ENCODE assay signal across 10 cellular contexts in genomic region chr17:21001111-21001812, GRCh38. TPM values are rescaled to one million over a fixed set of nuclear protein-coding genes. Genes with fewer than 3 reads are reported as not detected.
A peak's percentile ranks its signal among the peaks of the same experiment; 100 is the strongest.
DNase-seq lines count a peak whose midpoint lies in the region; ATAC-seq and TF ChIP-seq lines count a peak whose summit lies in the region.
"Had no signal": no experiment of that assay in that cellular context is flagged by ENCODE, and none has a peak within 500 bp of the region (broad histone marks: within the 10 kb centered on the region; RNA-seq: fewer than 3 reads in every experiment).

No MANE protein-coding gene starts in this region.

- H3K9me3 Mint-ChIP-seq in activated CD4-positive, alpha-beta T cell treated with anti-CD3 and anti-CD28 coated beads, Interleukin-2, amount 10 ng/mL, durations not matched to agents 7 days and 5 days, result no peaks in the 10 kb centered on the region
- no peaks in the 10 kb centered on the region for H3K9me3 Mint-ChIP-seq in activated CD8-positive, alpha-beta T cell treated with anti-CD3 and anti-CD28 coated beads, Interleukin-2, amount 10 ng/mL, durations not matched to agents 7 days and 5 days (ENCODE audit: insufficient read depth)
- H3K9me3 Mint-ChIP-seq in immature natural killer cell, result no peaks in the 10 kb centered on the region

- peaks cover 47% of the 10 kb centered on the region for H3K79me2 ChIP-seq in smooth muscle cell (ENCODE audit: low read depth)

- no peak for TF ChIP-seq CTCF in smooth muscle cell (IDR thresholded peaks at IDR 0.05; ENCODE audit: borderline replicate concordance, insufficient read depth, poor library complexity, severe bottlenecking)

- peak overlapping the region; percentile 65 for H3K27ac Mint-ChIP-seq in activated CD4-positive, alpha-beta T cell treated with anti-CD3 and anti-CD28 coated beads, Interleukin-2, amount 10 ng/mL, durations not matched to agents 7 days and 5 days
- H3K27ac Mint-ChIP-seq in activated CD8-positive, alpha-beta T cell treated with anti-CD3 and anti-CD28 coated beads, Interleukin-2, amount 10 ng/mL, durations not matched to agents 7 days and 5 days, result peak overlapping the region; percentile 86
- H3K27ac Mint-ChIP-seq in immature natural killer cell, result peak overlapping the region; percentile 10 to 84 (median 50)

- no peaks in the 10 kb centered on the region for H3K27me3 ChIP-seq in smooth muscle cell (ENCODE audit: low read depth)
- H3K27me3 ChIP-seq: vagina had no signal

- no peaks in the 10 kb centered on the region for H3K27me3 Mint-ChIP-seq in activated CD4-positive, alpha-beta T cell treated with anti-CD3 and anti-CD28 coated beads, Interleukin-2, amount 10 ng/mL, durations not matched to agents 7 days and 5 days
- H3K27me3 Mint-ChIP-seq in activated CD8-positive, alpha-beta T cell treated with anti-CD3 and anti-CD28 coated beads, Interleukin-2, amount 10 ng/mL, durations not matched to agents 7 days and 5 days (ENCODE audit: low read depth), result no peaks in the 10 kb centered on the region
- peaks cover 0 to 3% (median 0%) of the 10 kb centered on the region in 3 donors for H3K27me3 Mint-ChIP-seq in immature natural killer cell (ENCODE audit: low read depth in 3 of 3)

- H3K4me3 Mint-ChIP-seq in activated CD4-positive, alpha-beta T cell treated with anti-CD3 and anti-CD28 coated beads, Interleukin-2, amount 10 ng/mL, durations not matched to agents 7 days and 5 days, result no peak overlapping the region
- no peak overlapping the region for H3K4me3 Mint-ChIP-seq in activated CD8-positive, alpha-beta T cell treated with anti-CD3 and anti-CD28 coated beads, Interleukin-2, amount 10 ng/mL, durations not matched to agents 7 days and 5 days
- H3K4me3 Mint-ChIP-seq in immature natural killer cell, result no peak overlapping the region

- H2AFZ ChIP-seq in smooth muscle cell (ENCODE audit: low read depth), result no peak overlapping the region

- peaks cover 22% of the 10 kb centered on the region for H3K4me1 Mint-ChIP-seq in activated CD4-positive, alpha-beta T cell treated with anti-CD3 and anti-CD28 coated beads, Interleukin-2, amount 10 ng/mL, durations not matched to agents 7 days and 5 days
- H3K4me1 Mint-ChIP-seq in activated CD8-positive, alpha-beta T cell treated with anti-CD3 and anti-CD28 coated beads, Interleukin-2, amount 10 ng/mL, durations not matched to agents 7 days and 5 days (ENCODE audit: low read depth), result peaks cover 49% of the 10 kb centered on the region
- peaks cover 6 to 16% of the 10 kb centered on the region in 2 donors for H3K4me1 Mint-ChIP-seq in immature natural killer cell

- DNase-seq in activated CD4-positive, alpha-beta T cell treated with anti-CD3 and anti-CD28 coated beads, Interleukin-2, amount 10 ng/mL, durations not matched to agents 7 days and 5 days, result no peak
- no peak for DNase-seq in activated CD4-positive, alpha-beta T cell treated with anti-CD3 and anti-CD28 coated beads for 1 hour
- no peak for DNase-seq in activated CD8-positive, alpha-beta T cell treated with anti-CD3 and anti-CD28 coated beads, Interleukin-2, amount 10 ng/mL, durations not matched to agents 7 days and 5 days
- no peak for DNase-seq in immature natural killer cell
- no peak for DNase-seq in smooth muscle cell (lab: John Stamatoyannopoulos, UW; ENCODE audit: unreplicated experiment)
- no peak for DNase-seq in HCEC 1CT
- no peak for DNase-seq in KG1 (lab: John Stamatoyannopoulos, UW)
- DNase-seq in AML-193 (lab: John Stamatoyannopoulos, UW), result no peak
- DNase-seq: NCI-H2081 treated with DMSO at 0.1 percent for 48 hours had no signal

- peaks cover 86% of the 10 kb centered on the region for H4K20me1 ChIP-seq in smooth muscle cell (ENCODE audit: low read depth)

- H3K9me3 ChIP-seq in smooth muscle cell (replicated peaks; ENCODE audit: low read depth), result no peaks in the 10 kb centered on the region
- H3K9me3 ChIP-seq: vagina had no signal

- H3K36me3 Mint-ChIP-seq in activated CD4-positive, alpha-beta T cell treated with anti-CD3 and anti-CD28 coated beads, Interleukin-2, amount 10 ng/mL, durations not matched to agents 7 days and 5 days (ENCODE audit: low read depth), result peaks cover 41% of the 10 kb centered on the region
- peaks cover 64% of the 10 kb centered on the region for H3K36me3 Mint-ChIP-seq in activated CD8-positive, alpha-beta T cell treated with anti-CD3 and anti-CD28 coated beads, Interleukin-2, amount 10 ng/mL, durations not matched to agents 7 days and 5 days (ENCODE audit: low read depth)
- H3K36me3 Mint-ChIP-seq in immature natural killer cell, result peaks cover 8 to 23% (median 11%) of the 10 kb centered on the region in 3 donors

- ATAC-seq in activated CD8-positive, alpha-beta T cell treated with anti-CD3 and anti-CD28 coated beads, Interleukin-2, amount 10 ng/mL, durations not matched to agents 7 days and 5 days, result peak; percentile 21

- peaks cover 17% of the 10 kb centered on the region for H3K36me3 ChIP-seq in smooth muscle cell (ENCODE audit: low read depth)

- no peaks in the 10 kb centered on the region for H3K4me1 ChIP-seq in smooth muscle cell (ENCODE audit: low read depth)

- no peak overlapping the region for H3K4me3 ChIP-seq in smooth muscle cell
- H3K4me3 ChIP-seq: vagina had no signal

- H3K27ac ChIP-seq in smooth muscle cell (ENCODE audit: low read depth), result peak overlapping the region; percentile 52
- H3K27ac ChIP-seq: vagina had no signal

- H3F3A ChIP-seq in smooth muscle cell (ENCODE audit: low read depth), result peaks cover 29% of the 10 kb centered on the region

- no peak overlapping the region for H3K9ac ChIP-seq in smooth muscle cell (ENCODE audit: low read depth)

- POLR2A ChIA-PET in activated CD4-positive, alpha-beta T cell treated with anti-CD3 and anti-CD28 coated beads, Interleukin-2, amount 10 ng/mL, durations not matched to agents 7 days and 5 days (lab: Charles Lee), result interaction anchor here (0.6 kb wide), 1 partner anchor 8 kb away, joined by 3 read pairs; no protein-coding TSS in a partner anchor
- POLR2A ChIA-PET in activated CD8-positive, alpha-beta T cell treated with anti-CD3 and anti-CD28 coated beads, Interleukin-2, amount 10 ng/mL, durations not matched to agents 7 days and 5 days (lab: Charles Lee), result no interaction called here

- WGBS in smooth muscle cell (ENCODE audit: low lambda C conversion rate), result 82% methylated on average over 7 of the region's 7 CpGs

- CTCF ChIA-PET in activated CD4-positive, alpha-beta T cell treated with anti-CD3 and anti-CD28 coated beads, Interleukin-2, amount 10 ng/mL, durations not matched to agents 7 days and 5 days (lab: Charles Lee), result no interaction called here
- CTCF ChIA-PET in activated CD8-positive, alpha-beta T cell treated with anti-CD3 and anti-CD28 coated beads, Interleukin-2, amount 10 ng/mL, durations not matched to agents 7 days and 5 days (lab: Charles Lee), result interaction anchor here (1.4 to 2.0 kb wide), 3 partner anchors 8 to 98 kb away, joined by 6 to 7 read pairs (median 6); partner anchors contain the start of gene USP22

- H3K4me2 ChIP-seq in smooth muscle cell, result no peak overlapping the region

RNA-seq across cellular contexts. Expression of gene USP22, which starts 41.5 kb away (rescaled TPM):
- 100 to 1,000 TPM; 147 to 162 TPM for total RNA-seq in activated CD4-positive, alpha-beta T cell treated with anti-CD3 and anti-CD28 coated beads, Interleukin-2, amount 10 ng/mL, durations not matched to agents 7 days and 5 days
- 100 to 1,000 TPM; 138 to 148 TPM for total RNA-seq in activated CD8-positive, alpha-beta T cell treated with anti-CD3 and anti-CD28 coated beads, Interleukin-2, amount 10 ng/mL, durations not matched to agents 7 days and 5 days
- 10 to 100 TPM in 2 of 3 donors, 1 to 10 TPM in 1; 9.6 to 31.7 (median 21.4) TPM for polyA plus RNA-seq in immature natural killer cell
- total RNA-seq in smooth muscle cell, result 136 and 151 TPM in 2 replicates
- 79.3 and 85.1 TPM in 2 replicates for polyA plus RNA-seq in smooth muscle cell
